Comparison of ENCODE assay signal across 8 cellular contexts in the genomic region with DNA sequence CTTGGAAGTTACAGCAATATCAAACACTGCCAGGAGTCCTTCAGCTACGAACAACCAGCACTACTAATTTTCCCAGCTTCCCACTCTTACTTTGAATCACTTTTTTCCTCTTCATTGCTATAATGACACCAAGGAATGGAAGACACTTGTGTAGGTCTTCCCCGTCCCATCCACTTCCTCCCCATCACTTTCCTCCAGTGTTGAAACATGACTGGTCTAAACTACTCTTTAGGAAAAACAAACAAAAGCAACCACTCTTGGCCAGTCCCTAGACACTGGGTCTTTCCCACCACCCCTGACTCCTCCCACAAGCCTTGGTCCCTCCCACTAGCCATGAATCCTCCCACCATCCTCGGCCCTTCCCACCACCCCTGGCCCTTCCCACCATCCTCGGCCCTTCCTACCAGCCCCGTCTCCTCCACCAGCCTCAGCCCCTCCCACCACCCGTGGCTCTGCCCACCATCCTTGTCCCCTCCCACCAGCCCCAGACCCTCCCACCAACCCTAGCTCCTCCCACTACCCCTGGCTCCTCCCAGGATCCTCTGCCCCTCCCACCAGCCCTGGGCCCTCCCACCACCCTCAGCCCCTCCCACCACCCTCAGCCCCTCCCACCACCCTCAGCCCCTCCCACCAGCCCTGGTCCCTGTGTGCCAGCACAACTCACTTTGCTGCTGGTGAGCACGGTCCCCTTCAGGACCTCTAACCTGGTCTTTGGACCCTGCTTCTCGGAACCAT.
DNase-seq lines count a peak whose midpoint lies in the region; ATAC-seq and TF ChIP-seq lines count a peak whose summit lies in the region.
"Had no signal": no experiment of that assay in that cellular context is flagged by ENCODE, and none has a peak within 500 bp of the region (broad histone marks: within the 10 kb centered on the region; RNA-seq: fewer than 3 reads in every experiment).

No MANE protein-coding gene starts in this region.

- H4K20me1 ChIP-seq in GM23338 (replicated peaks; ENCODE audit: insufficient read depth), result no peaks in the 10 kb centered on the region
- no peaks in the 10 kb centered on the region for H4K20me1 ChIP-seq in neural progenitor cell (ENCODE audit: low read depth)

- H3K79me2 ChIP-seq in GM23338 (replicated peaks; ENCODE audit: insufficient read depth), result no peaks in the 10 kb centered on the region
- H3K79me2 ChIP-seq in neural progenitor cell (ENCODE audit: low read depth), result no peaks in the 10 kb centered on the region

- H3K27me3 ChIP-seq in GM06990 (replicated peaks; ENCODE audit: control insufficient read depth, insufficient read depth, low read length) (no peaks in the 10 kb centered on the region), GM23338 (ENCODE audit: insufficient read depth) (peaks cover 12% of the 10 kb centered on the region), neural progenitor cell (peaks cover 10% of the 10 kb centered on the region)

- H3K27ac Mint-ChIP-seq in GM23338 (no peak overlapping the region; the same call in 1 of the 2 replicates), neural progenitor cell (no peak overlapping the region)

- peak; percentile 84 for ATAC-seq in GM23338
- no peak for ATAC-seq in HG03520 (IDR thresholded peaks at IDR 0.05; ENCODE audit: unreplicated experiment)
- no peak for ATAC-seq in GM18861 (IDR thresholded peaks at IDR 0.05; ENCODE audit: unreplicated experiment)

- H3K9me3 Mint-ChIP-seq in GM23338, result peaks cover 7% of the 10 kb centered on the region; the same call in 2 of the 3 replicates
- H3K9me3 Mint-ChIP-seq in neural progenitor cell, result peaks cover 4% of the 10 kb centered on the region

- TF ChIP-seq CTCF in GM06990 (IDR thresholded peaks at IDR 0.05; ENCODE audit: insufficient read depth, low read length, poor library complexity, severe bottlenecking), result no peak
- no peak for TF ChIP-seq CTCF in GM23338 (conservative IDR thresholded peaks at IDR 0.05; ENCODE audit: low read depth in 2 of 2)
- TF ChIP-seq CTCF in neural progenitor cell (IDR thresholded peaks at IDR 0.05), result no peak

- H3K36me3 ChIP-seq in GM06990 (ENCODE audit: control insufficient read depth, insufficient read depth, low read length) (no peaks in the 10 kb centered on the region), GM23338 (ENCODE audit: insufficient read depth) (no peaks in the 10 kb centered on the region), neural progenitor cell (no peaks in the 10 kb centered on the region)

- H3K27ac ChIP-seq in GM23338 (ENCODE audit: low read depth), result no peak overlapping the region
- no peak overlapping the region for H3K27ac ChIP-seq in neural progenitor cell
- H3K27ac ChIP-seq: skin epidermis had no signal

- H3K4me3 ChIP-seq in GM06990 (replicated peaks; ENCODE audit: low read depth, low read length), result no peak overlapping the region
- no peak overlapping the region for H3K4me3 ChIP-seq in GM23338
- H3K4me3 ChIP-seq in neural progenitor cell, result no peak overlapping the region
- H3K4me3 ChIP-seq: skin epidermis had no signal

- H3K27me3 Mint-ChIP-seq in GM23338 (ENCODE audit: insufficient read depth, low read depth, poor library complexity) (peaks cover 14% of the 10 kb centered on the region), neural progenitor cell (ENCODE audit: insufficient read depth, low read depth) (peaks cover 4% of the 10 kb centered on the region)

- peak; percentile 69 for DNase-seq in GM06990 (ENCODE audit: extremely low read depth, insufficient read length)
- DNase-seq in GM23338 (ENCODE audit: low spot score), result peak; percentile 88
- peak; percentile 18 for DNase-seq in T-helper 9 cell
- DNase-seq in neural progenitor cell (ENCODE audit: low spot score), result peak; percentile 16
- no peak for DNase-seq in NCI-H345 (lab: John Stamatoyannopoulos, UW)

- H3K9me2 ChIP-seq in GM23338 (ENCODE audit: insufficient read depth), result no peaks in the 10 kb centered on the region

- H3K36me3 Mint-ChIP-seq in GM23338 (ENCODE audit: low read depth) (peaks cover 5% of the 10 kb centered on the region; the same call in 1 of the 3 replicates), neural progenitor cell (no peaks in the 10 kb centered on the region)

- H3K4me3 Mint-ChIP-seq in GM23338 (no peak overlapping the region), neural progenitor cell (no peak overlapping the region)

- H3K4me2 ChIP-seq in GM23338 (no peak overlapping the region), neural progenitor cell (no peak overlapping the region)

- H3K4me1 Mint-ChIP-seq in GM23338 (peaks cover 17% of the 10 kb centered on the region), neural progenitor cell (peaks cover 4% of the 10 kb centered on the region)

- H3F3A ChIP-seq in GM23338 (replicated peaks; ENCODE audit: low read depth), result no peaks in the 10 kb centered on the region
- H3F3A ChIP-seq in neural progenitor cell (ENCODE audit: low read depth), result no peaks in the 10 kb centered on the region

- H3K4me1 ChIP-seq in GM23338 (ENCODE audit: insufficient read depth), result peaks cover 2% of the 10 kb centered on the region; the same call in 1 of the 2 replicates
- H3K4me1 ChIP-seq in neural progenitor cell, result no peaks in the 10 kb centered on the region

- H3K9me3 ChIP-seq in neural progenitor cell (ENCODE audit: low read depth), result no peaks in the 10 kb centered on the region

- no peak overlapping the region for H2AFZ ChIP-seq in GM23338
- H2AFZ ChIP-seq in neural progenitor cell (replicated peaks), result no peak overlapping the region

- no peak overlapping the region for H3K9ac ChIP-seq in neural progenitor cell

TF ChIP-seq in GM23338, 12 proteins besides CTCF, POLR2A, EP300 and RAD21 (continues in another document):
- TF ChIP-seq POLR2AphosphoS5 (IDR thresholded peaks at IDR 0.05; ENCODE audit: low read depth) (no peak), EZH2phosphoT487 (IDR thresholded peaks at IDR 0.05; ENCODE audit: unreplicated experiment) (no peak), NANOG (IDR thresholded peaks at IDR 0.05; ENCODE audit: borderline replicate concordance) (no peak), JUNB (IDR thresholded peaks at IDR 0.05; ENCODE audit: unreplicated experiment) (no peak)
- TF ChIP-seq, protein P1, sequence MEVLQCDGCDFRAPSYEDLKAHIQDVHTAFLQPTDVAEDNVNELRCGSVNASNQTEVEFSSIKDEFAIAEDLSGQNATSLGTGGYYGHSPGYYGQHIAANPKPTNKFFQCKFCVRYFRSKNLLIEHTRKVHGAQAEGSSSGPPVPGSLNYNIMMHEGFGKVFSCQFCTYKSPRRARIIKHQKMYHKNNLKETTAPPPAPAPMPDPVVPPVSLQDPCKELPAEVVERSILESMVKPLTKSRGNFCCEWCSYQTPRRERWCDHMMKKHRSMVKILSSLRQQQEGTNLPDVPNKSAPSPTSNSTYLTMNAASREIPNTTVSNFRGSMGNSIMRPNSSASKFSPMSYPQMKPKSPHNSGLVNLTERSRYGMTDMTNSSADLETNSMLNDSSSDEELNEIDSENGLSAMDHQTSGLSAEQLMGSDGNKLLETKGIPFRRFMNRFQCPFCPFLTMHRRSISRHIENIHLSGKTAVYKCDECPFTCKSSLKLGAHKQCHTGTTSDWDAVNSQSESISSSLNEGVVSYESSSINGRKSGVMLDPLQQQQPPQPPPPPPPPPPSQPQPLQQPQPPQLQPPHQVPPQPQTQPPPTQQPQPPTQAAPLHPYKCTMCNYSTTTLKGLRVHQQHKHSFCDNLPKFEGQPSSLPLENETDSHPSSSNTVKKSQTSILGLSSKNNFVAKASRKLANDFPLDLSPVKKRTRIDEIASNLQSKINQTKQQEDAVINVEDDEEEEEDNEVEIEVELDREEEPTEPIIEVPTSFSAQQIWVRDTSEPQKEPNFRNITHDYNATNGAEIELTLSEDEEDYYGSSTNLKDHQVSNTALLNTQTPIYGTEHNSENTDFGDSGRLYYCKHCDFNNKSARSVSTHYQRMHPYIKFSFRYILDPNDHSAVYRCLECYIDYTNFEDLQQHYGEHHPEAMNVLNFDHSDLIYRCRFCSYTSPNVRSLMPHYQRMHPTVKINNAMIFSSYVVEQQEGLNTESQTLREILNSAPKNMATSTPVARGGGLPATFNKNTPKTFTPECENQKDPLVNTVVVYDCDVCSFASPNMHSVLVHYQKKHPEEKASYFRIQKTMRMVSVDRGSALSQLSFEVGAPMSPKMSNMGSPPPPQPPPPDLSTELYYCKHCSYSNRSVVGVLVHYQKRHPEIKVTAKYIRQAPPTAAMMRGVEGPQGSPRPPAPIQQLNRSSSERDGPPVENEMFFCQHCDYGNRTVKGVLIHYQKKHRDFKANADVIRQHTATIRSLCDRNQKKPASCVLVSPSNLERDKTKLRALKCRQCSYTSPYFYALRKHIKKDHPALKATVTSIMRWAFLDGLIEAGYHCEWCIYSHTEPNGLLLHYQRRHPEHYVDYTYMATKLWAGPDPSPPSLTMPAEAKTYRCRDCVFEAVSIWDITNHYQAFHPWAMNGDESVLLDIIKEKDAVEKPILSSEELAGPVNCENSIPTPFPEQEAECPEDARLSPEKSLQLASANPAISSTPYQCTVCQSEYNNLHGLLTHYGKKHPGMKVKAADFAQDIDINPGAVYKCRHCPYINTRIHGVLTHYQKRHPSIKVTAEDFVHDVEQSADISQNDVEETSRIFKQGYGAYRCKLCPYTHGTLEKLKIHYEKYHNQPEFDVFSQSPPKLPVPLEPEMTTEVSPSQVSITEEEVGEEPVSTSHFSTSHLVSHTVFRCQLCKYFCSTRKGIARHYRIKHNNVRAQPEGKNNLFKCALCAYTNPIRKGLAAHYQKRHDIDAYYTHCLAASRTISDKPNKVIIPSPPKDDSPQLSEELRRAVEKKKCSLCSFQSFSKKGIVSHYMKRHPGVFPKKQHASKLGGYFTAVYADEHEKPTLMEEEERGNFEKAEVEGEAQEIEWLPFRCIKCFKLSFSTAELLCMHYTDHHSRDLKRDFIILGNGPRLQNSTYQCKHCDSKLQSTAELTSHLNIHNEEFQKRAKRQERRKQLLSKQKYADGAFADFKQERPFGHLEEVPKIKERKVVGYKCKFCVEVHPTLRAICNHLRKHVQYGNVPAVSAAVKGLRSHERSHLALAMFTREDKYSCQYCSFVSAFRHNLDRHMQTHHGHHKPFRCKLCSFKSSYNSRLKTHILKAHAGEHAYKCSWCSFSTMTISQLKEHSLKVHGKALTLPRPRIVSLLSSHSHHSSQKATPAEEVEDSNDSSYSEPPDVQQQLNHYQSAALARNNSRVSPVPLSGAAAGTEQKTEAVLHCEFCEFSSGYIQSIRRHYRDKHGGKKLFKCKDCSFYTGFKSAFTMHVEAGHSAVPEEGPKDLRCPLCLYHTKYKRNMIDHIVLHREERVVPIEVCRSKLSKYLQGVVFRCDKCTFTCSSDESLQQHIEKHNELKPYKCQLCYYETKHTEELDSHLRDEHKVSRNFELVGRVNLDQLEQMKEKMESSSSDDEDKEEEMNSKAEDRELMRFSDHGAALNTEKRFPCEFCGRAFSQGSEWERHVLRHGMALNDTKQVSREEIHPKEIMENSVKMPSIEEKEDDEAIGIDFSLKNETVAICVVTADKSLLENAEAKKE (CRISPR knock-in tag; IDR thresholded peaks at IDR 0.05), result no peak
